ENCODE assay signal across 13 cellular contexts in the genomic region with DNA sequence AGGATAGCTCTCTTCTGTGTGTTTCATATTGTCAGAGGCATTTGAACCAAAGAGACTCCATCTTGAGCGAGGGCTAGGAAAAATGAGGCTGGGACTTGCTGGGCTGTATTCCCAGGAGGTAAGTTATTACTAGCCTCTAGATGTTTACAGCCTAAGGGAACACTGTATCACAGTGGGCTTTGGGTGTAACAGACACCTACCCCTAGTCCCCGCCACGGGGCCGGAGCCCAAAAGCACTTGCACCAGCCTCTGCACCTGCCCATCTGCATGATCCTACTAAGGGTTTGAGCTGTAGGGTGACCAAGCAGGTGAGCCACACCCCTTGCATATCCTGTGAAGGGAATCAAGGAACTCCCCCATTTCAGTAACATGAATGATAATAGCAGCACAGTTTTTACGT.
DNase-seq lines count a peak whose midpoint lies in the region; ATAC-seq and TF ChIP-seq lines count a peak whose summit lies in the region.
"Had no signal": no experiment of that assay in that cellular context is flagged by ENCODE, and none has a peak within 500 bp of the region (broad histone marks: within the 10 kb centered on the region; RNA-seq: fewer than 3 reads in every experiment).

No MANE protein-coding gene starts in this region.

- peaks cover 2% of the 10 kb centered on the region; the same call in 1 of the 2 replicates for H3K36me3 ChIP-seq in HUES48 (ENCODE audit: control insufficient read depth, insufficient read depth, low read length)
- H3K36me3 ChIP-seq in endodermal cell (ENCODE audit: control insufficient read depth, insufficient read depth, low read length) = peaks cover 3% of the 10 kb centered on the region
- no peaks in the 10 kb centered on the region for H3K36me3 ChIP-seq in iPS-18a (ENCODE audit: control insufficient read depth, low read depth, low read length)
- no peaks in the 10 kb centered on the region for H3K36me3 ChIP-seq in trophoblast cell (ENCODE audit: control insufficient read depth in 1 of 2, insufficient read depth in 2 of 2, low read length in 2 of 2)
- H3K36me3 ChIP-seq: BLaER1 treated with 17β-estradiol and CSF1 and Interleukin-3, amounts not matched to agents 10 nM and 100 nM had no signal

- H3K4me2 ChIP-seq in trophoblast cell (ENCODE audit: low read length) = no peak overlapping the region
- H3K4me2 ChIP-seq: BLaER1 treated with 17β-estradiol and CSF1 and Interleukin-3, amounts not matched to agents 10 nM and 100 nM had no signal

- H3K4me3 Mint-ChIP-seq in endodermal cell = no peak overlapping the region
- no peak overlapping the region for H3K4me3 Mint-ChIP-seq in activated naive CD8-positive, alpha-beta T cell treated with anti-CD3 and anti-CD28 coated beads, Interleukin-2, amount 50 U/mL, for 24 hours
- H3K4me3 Mint-ChIP-seq: CD4-positive, CD25-positive, alpha-beta regulatory T cell had no signal

- TF ChIP-seq CTCF in endodermal cell (conservative IDR thresholded peaks at IDR 0.05) = no peak

- H3K4me3 ChIP-seq in HUES48 (ENCODE audit: low read depth, low read length) (no peak overlapping the region), endodermal cell (ENCODE audit: low read length) (peak overlapping the region; percentile 64), iPS-18a (ENCODE audit: low read length) (peak overlapping the region; percentile 9), trophoblast cell (ENCODE audit: low read depth, low read length) (no peak overlapping the region)
- H3K4me3 ChIP-seq: BLaER1 treated with 17β-estradiol and CSF1 and Interleukin-3, amounts not matched to agents 10 nM and 100 nM had no signal

- no peak overlapping the region for H3K18ac ChIP-seq in trophoblast cell (ENCODE audit: low read length)

- H3K4me1 Mint-ChIP-seq in endodermal cell = peaks cover 20% of the 10 kb centered on the region
- H3K4me1 Mint-ChIP-seq in activated naive CD8-positive, alpha-beta T cell treated with anti-CD3 and anti-CD28 coated beads, Interleukin-2, amount 50 U/mL, for 24 hours = no peaks in the 10 kb centered on the region
- H3K4me1 Mint-ChIP-seq: CD4-positive, CD25-positive, alpha-beta regulatory T cell had no signal

- peaks cover 64% of the 10 kb centered on the region for H3K9me3 Mint-ChIP-seq in endodermal cell
- H3K9me3 Mint-ChIP-seq in activated naive CD8-positive, alpha-beta T cell treated with anti-CD3 and anti-CD28 coated beads, Interleukin-2, amount 50 U/mL, for 24 hours = peaks cover 29% of the 10 kb centered on the region

- H3K4ac ChIP-seq in trophoblast cell (ENCODE audit: low read depth, low read length) = no peak overlapping the region

- peak overlapping the region; percentile 5 for H4K91ac ChIP-seq in trophoblast cell (ENCODE audit: low read depth, low read length)

- H3K14ac ChIP-seq in trophoblast cell (ENCODE audit: low read length) = no peak overlapping the region

- H2AFZ ChIP-seq in trophoblast cell (ENCODE audit: insufficient read depth, low read length, poor library complexity) = no peak overlapping the region

- no peak overlapping the region for H3K9ac ChIP-seq in HUES48 (ENCODE audit: low read depth, low read length)
- H3K9ac ChIP-seq in endodermal cell (ENCODE audit: extremely low read depth, low read length, poor library complexity, severe bottlenecking) = no peak overlapping the region
- no peak overlapping the region for H3K9ac ChIP-seq in iPS-18a (ENCODE audit: low read length)
- no peak overlapping the region for H3K9ac ChIP-seq in trophoblast cell (ENCODE audit: low read length)
- H3K9ac ChIP-seq: BLaER1 treated with 17β-estradiol and CSF1 and Interleukin-3, amounts not matched to agents 10 nM and 100 nM had no signal

- 83 to 100% methylated on average over 1 to 4 of the region's 5 CpGs for WGBS in endodermal cell (ENCODE audit: insufficient coverage in 1 of 2, insufficient read length in 1 of 2), 2 experiments
- WGBS in trophoblast cell (ENCODE audit: extremely low coverage, insufficient coverage, insufficient read length) = no CpG with 5 or more reads among the region's 5 CpGs

- peaks cover 25% of the 10 kb centered on the region for H3K36me3 Mint-ChIP-seq in endodermal cell (ENCODE audit: low read depth)
- H3K36me3 Mint-ChIP-seq in activated naive CD8-positive, alpha-beta T cell treated with anti-CD3 and anti-CD28 coated beads, Interleukin-2, amount 50 U/mL, for 24 hours (ENCODE audit: low read depth) = no peaks in the 10 kb centered on the region
- H3K36me3 Mint-ChIP-seq: CD4-positive, CD25-positive, alpha-beta regulatory T cell had no signal

- peak overlapping the region; percentile 91 for H3K27ac ChIP-seq in HUES48 (ENCODE audit: low read depth, low read length)
- no peak overlapping the region for H3K27ac ChIP-seq in endodermal cell (ENCODE audit: low read depth, low read length)
- peak overlapping the region; percentile 35 for H3K27ac ChIP-seq in iPS-18a (ENCODE audit: low read length)
- H3K27ac ChIP-seq in trophoblast cell (ENCODE audit: low read depth, low read length) = no peak overlapping the region
- H3K27ac ChIP-seq: BLaER1 treated with 17β-estradiol and CSF1 and Interleukin-3, amounts not matched to agents 10 nM and 100 nM had no signal

- H3K4me1 ChIP-seq in HUES48 (ENCODE audit: control insufficient read depth, insufficient read depth, low read length) = peaks cover 33% of the 10 kb centered on the region
- H3K4me1 ChIP-seq in endodermal cell (ENCODE audit: control insufficient read depth, insufficient read depth, low read length) = peaks cover 21% of the 10 kb centered on the region
- H3K4me1 ChIP-seq in iPS-18a (ENCODE audit: control insufficient read depth, low read depth, low read length) = peaks cover 31% of the 10 kb centered on the region
- H3K4me1 ChIP-seq in trophoblast cell (ENCODE audit: control insufficient read depth in 1 of 2, insufficient read depth in 2 of 2, low read length in 2 of 2) = no peaks in the 10 kb centered on the region
- H3K4me1 ChIP-seq: BLaER1 treated with 17β-estradiol and CSF1 and Interleukin-3, amounts not matched to agents 10 nM and 100 nM had no signal

- H2BK120ac ChIP-seq in trophoblast cell (ENCODE audit: insufficient read depth, low read length, poor library complexity) = no peak overlapping the region

- no peak overlapping the region for H3K27ac Mint-ChIP-seq in endodermal cell
- H3K27ac Mint-ChIP-seq in activated naive CD8-positive, alpha-beta T cell treated with anti-CD3 and anti-CD28 coated beads, Interleukin-2, amount 50 U/mL, for 24 hours = no peak overlapping the region
- H3K27ac Mint-ChIP-seq: CD4-positive, CD25-positive, alpha-beta regulatory T cell had no signal

- H3K27me3 ChIP-seq in HUES48 (ENCODE audit: control insufficient read depth, insufficient read depth, low read length) (no peaks in the 10 kb centered on the region), endodermal cell (ENCODE audit: control insufficient read depth, insufficient read depth, low read length, poor library complexity, severe bottlenecking) (no peaks in the 10 kb centered on the region), iPS-18a (ENCODE audit: control insufficient read depth, insufficient read depth, low read length) (no peaks in the 10 kb centered on the region), trophoblast cell (ENCODE audit: insufficient read depth, low read length) (no peaks in the 10 kb centered on the region)
- H3K27me3 ChIP-seq: BLaER1 treated with 17β-estradiol and CSF1 and Interleukin-3, amounts not matched to agents 10 nM and 100 nM had no signal

- DNase-seq in endodermal cell = peak; percentile 69
- no peak for DNase-seq in trophoblast cell
- no peak for DNase-seq in activated naive CD8-positive, alpha-beta T cell treated with anti-CD3 and anti-CD28 coated beads, Interleukin-2, amount 50 U/mL, for 24 hours
- DNase-seq in GM19238 (ENCODE audit: insufficient read length, low spot score) = no peak
- DNase-seq: ACHN; CD4-positive, CD25-positive, alpha-beta regulatory T cell; DMS53; GF-D8; H7 had no signal

- no peak overlapping the region for H4K8ac ChIP-seq in trophoblast cell (ENCODE audit: low read depth, low read length)

- no peaks in the 10 kb centered on the region for H3K79me2 ChIP-seq in trophoblast cell (ENCODE audit: control insufficient read depth, insufficient read depth, low read length, poor library complexity)

- H2BK5ac ChIP-seq in trophoblast cell (ENCODE audit: low read depth, low read length, poor library complexity) = no peak overlapping the region

- H2BK12ac ChIP-seq in trophoblast cell (ENCODE audit: low read length) = no peak overlapping the region

- ATAC-seq in activated naive CD8-positive, alpha-beta T cell treated with anti-CD3 and anti-CD28 coated beads, Interleukin-2, amount 50 U/mL, for 24 hours = no peak
- no peak for ATAC-seq in HG03460 (IDR thresholded peaks at IDR 0.05; ENCODE audit: unreplicated experiment)

- H3K79me1 ChIP-seq in trophoblast cell (ENCODE audit: low read length) = no peaks in the 10 kb centered on the region

- no peak overlapping the region for H2AK5ac ChIP-seq in trophoblast cell (ENCODE audit: low read length)

- H3K23ac ChIP-seq in trophoblast cell (ENCODE audit: low read length) = no peak overlapping the region

- H3K27me3 Mint-ChIP-seq in endodermal cell (ENCODE audit: insufficient read depth) = no peaks in the 10 kb centered on the region
- no peaks in the 10 kb centered on the region for H3K27me3 Mint-ChIP-seq in activated naive CD8-positive, alpha-beta T cell treated with anti-CD3 and anti-CD28 coated beads, Interleukin-2, amount 50 U/mL, for 24 hours
- H3K27me3 Mint-ChIP-seq: CD4-positive, CD25-positive, alpha-beta regulatory T cell had no signal

- H3K9me3 ChIP-seq in HUES48 (ENCODE audit: control insufficient read depth, insufficient read depth, low read length) = peaks cover 14% of the 10 kb centered on the region
- H3K9me3 ChIP-seq in endodermal cell (ENCODE audit: control insufficient read depth, low read length) = peaks cover 52% of the 10 kb centered on the region
- peaks cover 6% of the 10 kb centered on the region for H3K9me3 ChIP-seq in iPS-18a (ENCODE audit: control insufficient read depth, low read depth, low read length)
- no peaks in the 10 kb centered on the region for H3K9me3 ChIP-seq in trophoblast cell (ENCODE audit: insufficient read depth, low read depth, low read length)

- H4K12ac ChIP-seq in trophoblast cell (ENCODE audit: low read depth, low read length) = no peak overlapping the region

Comparison
In these comparisons a context has a peak if more than half of its experiments do, and no peak if none do; other contexts are left out.
1. H3K27ac ChIP-seq: peak in HUES48 (single experiment) and iPS-18a (single experiment); none in endodermal cell (single experiment) and trophoblast cell (single experiment).
2. H3K4me3 ChIP-seq: peak in endodermal cell (single experiment) and iPS-18a (single experiment); none in HUES48 (single experiment) and trophoblast cell (single experiment).